ENCODE assay signal across 8 cellular contexts in genomic region chr13:113187263-113187669, GRCh38. TPM values are rescaled to one million over a fixed set of nuclear protein-coding genes. Genes with fewer than 3 reads are reported as not detected.
DNase-seq lines count a peak whose midpoint lies in the region; ATAC-seq and TF ChIP-seq lines count a peak whose summit lies in the region.

No MANE protein-coding gene starts in this region.

- no peaks in the 10 kb centered on the region for H4K20me1 ChIP-seq in SK-N-SH (ENCODE audit: insufficient read depth)

- TF ChIP-seq POLR2A in right lobe of liver (IDR thresholded peaks at IDR 0.05), result no peak

- H3K9me2 ChIP-seq in SK-N-SH, result no peaks in the 10 kb centered on the region

- H2AFZ ChIP-seq in SK-N-SH (ENCODE audit: low read depth), result no peak overlapping the region

- 10% methylated on average over 3 of the region's 9 CpGs for WGBS in SK-N-SH (ENCODE audit: low lambda C conversion rate)
- WGBS in right lobe of liver (ENCODE audit: insufficient coverage, low coverage, low lambda C conversion rate, missing lambda C conversion rate), result 71% methylated on average over 2 of the region's 9 CpGs

- CTCF ChIA-PET in SK-N-SH (lab: Yijun Ruan, JAX), result interaction anchor here (0.8 kb wide), 1 partner anchor 206 kb away, joined by 3 read pairs; no protein-coding TSS in a partner anchor

- no peak; the same call in 1 of the 2 replicates for TF ChIP-seq CTCF in SK-N-SH (IDR thresholded peaks at IDR 0.05)
- TF ChIP-seq CTCF in right lobe of liver (IDR thresholded peaks at IDR 0.05), result no peak

- peaks cover 55% of the 10 kb centered on the region for H3K4me1 Mint-ChIP-seq in central memory CD8-positive, alpha-beta T cell

- no peaks in the 10 kb centered on the region for H3K27me3 Mint-ChIP-seq in central memory CD8-positive, alpha-beta T cell

- DNase-seq in H4 (ENCODE audit: low spot score) (peak; percentile 96), SK-N-SH (peak; percentile 45), right lobe of liver (peak in 1 of 3 donors; percentile 62), NCI-H1436 (lab: John Stamatoyannopoulos, UW) (no peak)
- DNase-seq in central memory CD8-positive, alpha-beta T cell (ENCODE audit: low spot score in 2 of 2), result no peak
- DNase-seq in stimulated activated CD8-positive, alpha-beta memory T cell treated with anti-CD3 and anti-CD28 coated beads, Interleukin-4, amount 100 ng/mL, for 4 hours (ENCODE audit: low read depth in 2 of 2, low spot score in 1 of 2), result peak; percentile 31 to 46

- H3K27ac ChIP-seq in SK-N-SH (ENCODE audit: low read depth in 2 of 2, low read length in 1 of 2) (peak overlapping the region; percentile 58 to 97; a peak in 3 of 4 replicates), right lobe of liver (no peak overlapping the region)

- POLR2A ChIA-PET in SK-N-SH (lab: Yijun Ruan, JAX), result interaction anchor here (0.6 kb wide), 1 partner anchor 22 kb away, joined by 3 read pairs; no protein-coding TSS in a partner anchor

- H3K4me2 ChIP-seq in SK-N-SH, result peak overlapping the region; percentile 77

- H3K36me3 ChIP-seq in SK-N-SH (replicated peaks in 1 of 2; ENCODE audit: control insufficient read depth in 1 of 2, insufficient read depth in 2 of 2, low read length in 1 of 2), result peaks cover 48 to 66% of the 10 kb centered on the region in 2 experiments
- H3K36me3 ChIP-seq in right lobe of liver, result peaks cover 0 to 39% (median 14%) of the 10 kb centered on the region in 4 donors

- intact Hi-C loops in right lobe of liver (cut with DNase I), result no loop called here

- H3K36me3 Mint-ChIP-seq in central memory CD8-positive, alpha-beta T cell (ENCODE audit: insufficient read depth), result peaks cover 40% of the 10 kb centered on the region

- no peaks in the 10 kb centered on the region for H3K9me3 Mint-ChIP-seq in central memory CD8-positive, alpha-beta T cell

- peak overlapping the region; percentile 69 for H3K9ac ChIP-seq in SK-N-SH

- H3K4me3 Mint-ChIP-seq in central memory CD8-positive, alpha-beta T cell, result peak overlapping the region; percentile 54

- no peak for TF ChIP-seq RAD21 in SK-N-SH (IDR thresholded peaks at IDR 0.05; ENCODE audit: low read length)

- peaks cover 29% of the 10 kb centered on the region for H3K79me2 ChIP-seq in SK-N-SH (ENCODE audit: insufficient read depth)

- ATAC-seq in central memory CD8-positive, alpha-beta T cell (replicated peaks; ENCODE audit: extremely low read depth, poor library complexity, severe bottlenecking), result no peak
- ATAC-seq in right lobe of liver (peak in 3 of 4 donors; percentile 60 to 88 (median 79)), HG02623 (IDR thresholded peaks at IDR 0.05; ENCODE audit: unreplicated experiment) (no peak), GM18519 (IDR thresholded peaks at IDR 0.05; ENCODE audit: low FRiP score, unreplicated experiment) (no peak)

- H3K27me3 ChIP-seq in SK-N-SH (ENCODE audit: insufficient read depth) (no peaks in the 10 kb centered on the region), right lobe of liver (no peaks in the 10 kb centered on the region)

- H3F3A ChIP-seq in SK-N-SH (replicated peaks; ENCODE audit: insufficient read depth), result peaks cover 23% of the 10 kb centered on the region

- H3K4me3 ChIP-seq in SK-N-SH (ENCODE audit: low read depth in 2 of 2, low read length in 1 of 2) (peak overlapping the region in 1 of 2 experiments; percentile 17; a peak in 2 of 4 replicates), right lobe of liver (no peak overlapping the region)

- H3K4me1 ChIP-seq in SK-N-SH (ENCODE audit: control insufficient read depth in 1 of 2, insufficient read depth in 2 of 2, low read depth in 1 of 2, low read length in 1 of 2) (peaks cover 0 to 7% of the 10 kb centered on the region in 2 experiments; a peak in 2 of 4 replicates), right lobe of liver (peaks cover 0 to 9% (median 0%) of the 10 kb centered on the region in 4 donors)

- TF ChIP-seq EP300 in SK-N-SH (IDR thresholded peaks at IDR 0.05; ENCODE audit: borderline replicate concordance in 1 of 2, low read depth in 1 of 2, low read length in 1 of 2), result peak in 1 of 2 experiments; percentile 92; a peak in 2 of 4 replicates

- H3K9me3 ChIP-seq in SK-N-SH (no peaks in the 10 kb centered on the region), right lobe of liver (no peaks in the 10 kb centered on the region)

- peak overlapping the region; percentile 83 for H3K27ac Mint-ChIP-seq in central memory CD8-positive, alpha-beta T cell (ENCODE audit: low read depth)

TF ChIP-seq in SK-N-SH, 30 proteins besides CTCF, POLR2A, EP300 and RAD21 (continues in another document):
- TF ChIP-seq MEF2A (IDR thresholded peaks at IDR 0.05; ENCODE audit: borderline replicate concordance, low read depth) (no peak), FOXM1 (IDR thresholded peaks at IDR 0.05; ENCODE audit: low read depth) (peak; percentile 55; the same call in 1 of the 2 replicates), MAX (IDR thresholded peaks at IDR 0.05; ENCODE audit: low read depth) (peak; percentile 77), SMC3 (IDR thresholded peaks at IDR 0.05; ENCODE audit: low read depth, low read length) (no peak), FOSL2 (IDR thresholded peaks at IDR 0.05; ENCODE audit: borderline replicate concordance, low read depth) (peak; percentile 100), SIN3A (IDR thresholded peaks at IDR 0.05; ENCODE audit: borderline replicate concordance, low read depth, low read length) (peak; percentile 85), USF1 (IDR thresholded peaks at IDR 0.05; ENCODE audit: borderline replicate concordance, low read depth) (peak; percentile 72; the same call in 1 of the 2 replicates), REST (IDR thresholded peaks at IDR 0.05; ENCODE audit: low read depth, low read length) (peak; percentile 59; the same call in 1 of the 2 replicates), GABPA (IDR thresholded peaks at IDR 0.05; ENCODE audit: low read depth) (peak; percentile 33; the same call in 1 of the 2 replicates), ELF1 (IDR thresholded peaks at IDR 0.05) (0 out of 2 replicates have a peak, but pooled peaks have one; percentile 49), FOXJ3 (CRISPR knock-in tag; IDR thresholded peaks at IDR 0.05) (no peak), NFIC (IDR thresholded peaks at IDR 0.05; ENCODE audit: borderline replicate concordance) (peak; percentile 86), RCOR1 (IDR thresholded peaks at IDR 0.05; ENCODE audit: low read length) (no peak), USF2 (IDR thresholded peaks at IDR 0.05; ENCODE audit: borderline replicate concordance, low read depth, low read length) (no peak)

RNA-seq across cellular contexts. Expression of gene PCID2, which starts 21.2 kb away (rescaled TPM):
- 62.4 and 68.1 TPM in 2 replicates for total RNA-seq in H4 (2014; rRNA removed; shearing (Covaris generic))
- 69.8 and 105 TPM in 2 replicates for polyA plus RNA-seq in SK-N-SH (2012; rRNA removed)
- polyA plus RNA-seq in SK-N-SH (2012; cell fraction: cytosol; rRNA removed), result 75.7 and 77.2 TPM in 2 replicates
- polyA plus RNA-seq in SK-N-SH (2012; cell fraction: nucleus; rRNA removed), result 115 and 163 TPM in 2 replicates
- 10 to 100 TPM; 15.1 to 24.9 (median 19.4) TPM for total RNA-seq in right lobe of liver

RNA-seq across cellular contexts. Expression of gene CUL4A, which starts 22.1 kb away (rescaled TPM):
- total RNA-seq in H4 (2014; rRNA removed; shearing (Covaris generic)), result 61.0 and 62.3 TPM in 2 replicates
- polyA plus RNA-seq in SK-N-SH (2012; rRNA removed), result 44.5 and 51.2 TPM in 2 replicates
- 46.9 and 54.1 TPM in 2 replicates for polyA plus RNA-seq in SK-N-SH (2012; cell fraction: cytosol; rRNA removed)
- polyA plus RNA-seq in SK-N-SH (2012; cell fraction: nucleus; rRNA removed), result 98.2 and 109 TPM in 2 replicates
- 10 to 100 TPM; 29.2 to 75.8 (median 39.5) TPM for total RNA-seq in right lobe of liver

RNA-seq across cellular contexts. Expression of gene PROZ, which starts 28.8 kb away (rescaled TPM):
- not detected in 2 replicates for total RNA-seq in H4 (2014; rRNA removed; shearing (Covaris generic))
- not detected in 2 replicates for polyA plus RNA-seq in SK-N-SH (2012; rRNA removed)
- polyA plus RNA-seq in SK-N-SH (2012; cell fraction: cytosol; rRNA removed), result not detected in 2 replicates
- polyA plus RNA-seq in SK-N-SH (2012; cell fraction: nucleus; rRNA removed), result not detected in 2 replicates
- total RNA-seq in right lobe of liver, result 10 to 100 TPM; 11.2 to 71.2 (median 56.9) TPM

Comparison
In these comparisons a context has a peak if more than half of its experiments do, and no peak if none do; other contexts are left out.
1. DNase-seq: peak in H4 (single experiment), SK-N-SH (single experiment) and stimulated activated CD8-positive, alpha-beta memory T cell treated with anti-CD3 and anti-CD28 coated beads, Interleukin-4, amount 100 ng/mL, for 4 hours (2 of 2); none in central memory CD8-positive, alpha-beta T cell (0 of 2) and NCI-H1436 (single experiment).
2. H3K27ac ChIP-seq: peak in SK-N-SH (2 of 2); none in right lobe of liver (0 of 3).
3. ATAC-seq: peak in right lobe of liver (3 of 4); none in central memory CD8-positive, alpha-beta T cell (single experiment), HG02623 (single experiment) and GM18519 (single experiment).
4. RNA of gene PROZ, which starts 28.8 kb away (total RNA-seq): 11.2 to 71.2 TPM in right lobe of liver; not detected in H4; every median in the first group is over 10 times any median in the second.